ENCODE assay signal across 15 cellular contexts in genomic region chr14:85536835-85537195, GRCh38. TPM values are rescaled to one million over a fixed set of nuclear protein-coding genes. Genes with fewer than 3 reads are reported as not detected.
DNase-seq lines count a peak whose midpoint lies in the region; FAIRE-seq and TF ChIP-seq lines count a peak whose summit lies in the region.
"Had no signal": no experiment of that assay in that cellular context is flagged by ENCODE, and none has a peak within 500 bp of the region (broad histone marks: within the 10 kb centered on the region; RNA-seq: fewer than 3 reads in every experiment).

No MANE protein-coding gene starts in this region.

- peak overlapping the region; percentile 99 for H3K4me2 ChIP-seq in GM23248 (ENCODE audit: unreplicated experiment)
- peak overlapping the region; percentile 97 for H3K4me2 ChIP-seq in endothelial cell of umbilical vein (ENCODE audit: insufficient read depth, low read length)
- H3K4me2 ChIP-seq in neural cell (ENCODE audit: low read length), result no peak overlapping the region

- BruUV-seq in endothelial cell of umbilical vein (replicated peaks; lab: Mats Ljungman, UMichigan), result no TSS peak

- H3K4me1 Mint-ChIP-seq in activated naive CD8-positive, alpha-beta T cell treated with anti-CD3 and anti-CD28 coated beads for 36 hours, result peaks cover 9% of the 10 kb centered on the region

- TF ChIP-seq CTCF in endothelial cell of umbilical vein (IDR thresholded peaks at IDR 0.05; ENCODE audit: extremely low read depth in 1 of 2, insufficient read depth in 1 of 2, low read depth in 1 of 2, low read length in 2 of 2) (no peak), neural cell (IDR thresholded peaks at IDR 0.05; ENCODE audit: poor library complexity, severe bottlenecking) (no peak)

- H4K20me1 ChIP-seq in GM23248 (ENCODE audit: insufficient read depth) (peaks cover 26% of the 10 kb centered on the region; the same call in 1 of the 2 replicates), endothelial cell of umbilical vein (replicated peaks; ENCODE audit: control insufficient read depth, extremely low read depth, insufficient read depth, low read length) (peaks cover 21% of the 10 kb centered on the region), neural cell (ENCODE audit: insufficient read depth) (no peaks in the 10 kb centered on the region)

- no peaks in the 10 kb centered on the region for H3K9me3 ChIP-seq in GM23248 (ENCODE audit: low read depth)
- H3K9me3 ChIP-seq in endothelial cell of umbilical vein (replicated peaks; ENCODE audit: control insufficient read depth, insufficient read depth, low read length), result no peaks in the 10 kb centered on the region
- no peaks in the 10 kb centered on the region for H3K9me3 ChIP-seq in neural cell (ENCODE audit: low read length)
- H3K9me3 ChIP-seq: heart right ventricle, lower lobe of right lung had no signal

- H3K36me3 ChIP-seq in GM23248 (ENCODE audit: low read depth), result peaks cover 5% of the 10 kb centered on the region
- H3K36me3 ChIP-seq in endothelial cell of umbilical vein (ENCODE audit: control insufficient read depth in 2 of 2, extremely low read depth in 1 of 2, insufficient read depth in 2 of 2, low read length in 2 of 2), result peaks cover 4 to 7% of the 10 kb centered on the region in 2 experiments
- H3K36me3 ChIP-seq in neural cell (ENCODE audit: insufficient read depth, low read length), result no peaks in the 10 kb centered on the region
- H3K36me3 ChIP-seq: heart right ventricle, lower lobe of right lung had no signal

- no peaks in the 10 kb centered on the region for H3K36me3 Mint-ChIP-seq in activated naive CD8-positive, alpha-beta T cell treated with anti-CD3 and anti-CD28 coated beads for 36 hours

- in situ Hi-C loops in GM23248 (cut with MboI), result loop anchor here (25.0 kb wide), 1 partner anchor 1625 kb away; no protein-coding TSS in a partner anchor

- CTCF ChIA-PET in endothelial cell of umbilical vein (lab: Charles Lee), result interaction anchor here (0.7 to 4.0 kb wide), 14 partner anchors 9 to 1598 kb away, joined by 3 to 23 read pairs (median 4); no protein-coding TSS in a partner anchor

- H3K9ac ChIP-seq in GM23248 (peak overlapping the region; percentile 92; the same call in 1 of the 2 replicates), endothelial cell of umbilical vein (replicated peaks; ENCODE audit: extremely low read depth, insufficient read depth, low read length) (peak overlapping the region; percentile 97), neural cell (ENCODE audit: low read length) (no peak overlapping the region)

- H3K79me2 ChIP-seq in GM23248 (ENCODE audit: insufficient read depth) (peaks cover 96% of the 10 kb centered on the region), endothelial cell of umbilical vein (ENCODE audit: control insufficient read depth, insufficient read depth, low read length) (peaks cover 65% of the 10 kb centered on the region), neural cell (replicated peaks; ENCODE audit: insufficient read depth, low read length) (peaks cover 14% of the 10 kb centered on the region)

- no peak overlapping the region for H3K4me3 Mint-ChIP-seq in activated naive CD8-positive, alpha-beta T cell treated with anti-CD3 and anti-CD28 coated beads for 36 hours
- H3K4me3 Mint-ChIP-seq: activated naive CD4-positive, alpha-beta T cell treated with anti-CD3 and anti-CD28 coated beads, Interleukin-2, amount 10 ng/mL, durations not matched to agents 7 days and 5 days had no signal

- no peak overlapping the region for H3K27ac Mint-ChIP-seq in activated naive CD8-positive, alpha-beta T cell treated with anti-CD3 and anti-CD28 coated beads for 36 hours
- H3K27ac Mint-ChIP-seq: activated naive CD4-positive, alpha-beta T cell treated with anti-CD3 and anti-CD28 coated beads, Interleukin-2, amount 10 ng/mL, durations not matched to agents 7 days and 5 days had no signal

- dilution Hi-C loops in endothelial cell of umbilical vein (cut with MboI; ENCODE audit: extremely low pct_ligation_motif_present, low sequenced_read_pairs), result no loop called here

- peaks cover 50% of the 10 kb centered on the region for H3F3A ChIP-seq in GM23248 (ENCODE audit: insufficient read depth)
- peaks cover 2% of the 10 kb centered on the region for H3F3A ChIP-seq in neural cell (ENCODE audit: insufficient read depth, low read length, poor library complexity, severe bottlenecking)

- peaks cover 1% of the 10 kb centered on the region for H3K9me3 Mint-ChIP-seq in activated naive CD8-positive, alpha-beta T cell treated with anti-CD3 and anti-CD28 coated beads for 36 hours
- H3K9me3 Mint-ChIP-seq: activated naive CD4-positive, alpha-beta T cell treated with anti-CD3 and anti-CD28 coated beads, Interleukin-2, amount 10 ng/mL, durations not matched to agents 7 days and 5 days had no signal

- TF ChIP-seq POLR2A in endothelial cell of umbilical vein (IDR thresholded peaks at IDR 0.05; ENCODE audit: low read depth, low read length), result no peak

- POLR2A ChIA-PET in endothelial cell of umbilical vein (lab: Charles Lee), result interaction anchor here (0.5 to 1.3 kb wide), 2 partner anchors 9 to 1530 kb away, joined by 4 to 6 read pairs; no protein-coding TSS in a partner anchor

- no peak for TF ChIP-seq RAD21 in neural cell (conservative IDR thresholded peaks at IDR 0.05)

- intact Hi-C loops in endothelial cell of umbilical vein (cut with micrococcal nuclease), result loop anchor here (1.0 to 10.0 kb wide), 6 partner anchors 29 to 1531 kb away; no protein-coding TSS in a partner anchor

- TF ChIP-seq EP300 in neural cell (conservative IDR thresholded peaks at IDR 0.05; ENCODE audit: poor library complexity, severe bottlenecking), result no peak

- H3K9me1 ChIP-seq in endothelial cell of umbilical vein (replicated peaks; ENCODE audit: control insufficient read depth, extremely low read depth, insufficient read depth, low read length), result no peaks in the 10 kb centered on the region

- peak overlapping the region; percentile 87 for H3K27ac ChIP-seq in GM23248
- H3K27ac ChIP-seq in endothelial cell of umbilical vein (ENCODE audit: insufficient read depth, low read depth, low read length), result no peak overlapping the region
- H3K27ac ChIP-seq in neural cell (ENCODE audit: low read length), result no peak overlapping the region
- H3K27ac ChIP-seq: lower lobe of right lung had no signal

- DNase-seq in GM23248, result peak; percentile 55
- DNase-seq in NCI-H510A (lab: John Stamatoyannopoulos, UW), result peak; percentile 45
- DNase-seq in endothelial cell of umbilical vein (ENCODE audit: low read depth, low spot score), result no peak
- no peak for DNase-seq in ureter (ENCODE audit: low spot score)
- no peak for DNase-seq in activated naive CD8-positive, alpha-beta T cell treated with anti-CD3 and anti-CD28 coated beads for 36 hours
- no peak for DNase-seq in T-helper 2 cell
- no peak for DNase-seq in Ammon's horn (ENCODE audit: low spot score)
- DNase-seq: activated naive CD4-positive, alpha-beta T cell treated with anti-CD3 and anti-CD28 coated beads, Interleukin-2, amount 10 ng/mL, durations not matched to agents 7 days and 5 days; C1 segment of cervical spinal cord; heart right ventricle; lower lobe of right lung; posterior cingulate gyrus; T-helper 9 cell had no signal

- 54 to 63% methylated on average over 1 of the region's 1 CpG for WGBS in GM23248 (ENCODE audit: low coverage in 1 of 2, low lambda C conversion rate in 2 of 2, missing lambda C conversion rate in 2 of 2), 2 experiments

- H3K4me3 ChIP-seq in GM23248 (peak overlapping the region; percentile 96), endothelial cell of umbilical vein (replicated peaks in 1 of 3; ENCODE audit: insufficient read depth in 1 of 3, low read depth in 1 of 3, low read length in 3 of 3) (peak overlapping the region in 2 of 3 experiments; percentile 93 to 94), neural cell (ENCODE audit: low read length) (peak overlapping the region; percentile 85)

- peak; percentile 21 for FAIRE-seq in endothelial cell of umbilical vein (lab: Jason Lieb, UNC)
- FAIRE-seq: H1 had no signal

- peaks cover 51% of the 10 kb centered on the region for H3K27me3 Mint-ChIP-seq in activated naive CD8-positive, alpha-beta T cell treated with anti-CD3 and anti-CD28 coated beads for 36 hours

- H3K9me2 ChIP-seq in GM23248 (ENCODE audit: insufficient read depth) (no peaks in the 10 kb centered on the region), neural cell (ENCODE audit: insufficient read depth, low read length) (no peaks in the 10 kb centered on the region)

- H2AFZ ChIP-seq in GM23248, result peak overlapping the region; percentile 20; the same call in 1 of the 2 replicates
- no peak overlapping the region for H2AFZ ChIP-seq in endothelial cell of umbilical vein (ENCODE audit: low read depth, low read length)
- H2AFZ ChIP-seq in neural cell (ENCODE audit: low read depth, low read length), result no peak overlapping the region

- H3K4me1 ChIP-seq in GM23248 (ENCODE audit: insufficient read depth) (peaks cover 43% of the 10 kb centered on the region), endothelial cell of umbilical vein (ENCODE audit: control insufficient read depth, extremely low read depth, insufficient read depth, low read length) (peaks cover 31% of the 10 kb centered on the region)

- H3K27me3 ChIP-seq in GM23248 (replicated peaks; ENCODE audit: insufficient read depth) (no peaks in the 10 kb centered on the region), endothelial cell of umbilical vein (ENCODE audit: control insufficient read depth in 2 of 2, insufficient read depth in 2 of 2, low read length in 2 of 2) (no peaks in the 10 kb centered on the region), neural cell (ENCODE audit: insufficient read depth, low read depth, low read length) (peaks cover 31% of the 10 kb centered on the region)

TF ChIP-seq in endothelial cell of umbilical vein, 7 proteins besides CTCF, POLR2A, EP300 and RAD21 (continues in another document):
- TF ChIP-seq FOS (IDR thresholded peaks at IDR 0.05; ENCODE audit: borderline replicate concordance, insufficient read depth, low read length), result no peak

TF ChIP-seq in neural cell, 6 proteins besides CTCF, POLR2A, EP300 and RAD21 (continues in another document):
- TF ChIP-seq SMC3 (conservative IDR thresholded peaks at IDR 0.05; ENCODE audit: poor library complexity), result no peak
- no peak for TF ChIP-seq TAF1 (IDR thresholded peaks at IDR 0.05; ENCODE audit: low read depth)

RNA-seq across cellular contexts. Expression of gene FLRT2, which starts 6.9 kb away (rescaled TPM):
- 72.8 and 94.1 TPM in 2 replicates for total RNA-seq in GM23248 (2014; rRNA removed; shearing (Covaris generic))
- 34.9 and 40.0 TPM in 2 replicates for polyA plus RNA-seq in GM23248 (2016; fragmentation: Nextera tagmentation; extraction: Ambion mirVana)
- total RNA-seq in endothelial cell of umbilical vein, result 125 and 202 TPM in 2 replicates
- polyA plus RNA-seq in endothelial cell of umbilical vein, result 229 and 283 TPM in 2 replicates
- 67.4 and 85.5 TPM in 2 replicates for polyA plus RNA-seq in endothelial cell of umbilical vein (2011; cell fraction: cytosol; rRNA removed)
- 707 and 779 TPM in 2 replicates for polyA plus RNA-seq in endothelial cell of umbilical vein (2011; cell fraction: nucleus; rRNA removed)
- polyA plus RNA-seq in endothelial cell of umbilical vein (2012), result 127 and 130 TPM in 2 replicates
- 618 and 632 TPM in 2 replicates for polyA minus RNA-seq in endothelial cell of umbilical vein
- 0.51 TPM for polyA minus RNA-seq in endothelial cell of umbilical vein (2011; cell fraction: cytosol; rRNA and poly(A)+ RNA removed)
- polyA minus RNA-seq in endothelial cell of umbilical vein (2011; cell fraction: nucleus; rRNA and poly(A)+ RNA removed), result 1,280 and 1,402 TPM in 2 replicates
- 3.9 and 5.1 TPM in 2 replicates for polyA plus RNA-seq in neural cell
- polyA minus RNA-seq in neural cell, result 19.0 and 27.2 TPM in 2 replicates
- 25.5 TPM for total RNA-seq in ureter
- total RNA-seq in activated naive CD8-positive, alpha-beta T cell treated with anti-CD3 and anti-CD28 coated beads for 36 hours, result not detected

Comparison
In these comparisons a context has a peak if more than half of its experiments do, and no peak if none do; other contexts are left out.
1. DNase-seq: peak in GM23248 (single experiment) and NCI-H510A (single experiment); none in endothelial cell of umbilical vein (single experiment), ureter (single experiment), activated naive CD8-positive, alpha-beta T cell treated with anti-CD3 and anti-CD28 coated beads for 36 hours (single experiment), T-helper 2 cell (0 of 5) and Ammon's horn (single experiment).
2. RNA of gene FLRT2, which starts 6.9 kb away (total RNA-seq): 125 to 202 TPM in endothelial cell of umbilical vein, 72.8 to 94.1 TPM in GM23248 and 25.5 TPM in ureter (single experiment); not detected in activated naive CD8-positive, alpha-beta T cell treated with anti-CD3 and anti-CD28 coated beads for 36 hours; every median in the first group is over 10 times any median in the second.
3. Peak in every context shown above with its lines, with median percentiles within 50 percentile points of each other: H3K4me3 ChIP-seq.